Comparison of ENCODE assay signal across 8 cellular contexts in the genomic region with DNA sequence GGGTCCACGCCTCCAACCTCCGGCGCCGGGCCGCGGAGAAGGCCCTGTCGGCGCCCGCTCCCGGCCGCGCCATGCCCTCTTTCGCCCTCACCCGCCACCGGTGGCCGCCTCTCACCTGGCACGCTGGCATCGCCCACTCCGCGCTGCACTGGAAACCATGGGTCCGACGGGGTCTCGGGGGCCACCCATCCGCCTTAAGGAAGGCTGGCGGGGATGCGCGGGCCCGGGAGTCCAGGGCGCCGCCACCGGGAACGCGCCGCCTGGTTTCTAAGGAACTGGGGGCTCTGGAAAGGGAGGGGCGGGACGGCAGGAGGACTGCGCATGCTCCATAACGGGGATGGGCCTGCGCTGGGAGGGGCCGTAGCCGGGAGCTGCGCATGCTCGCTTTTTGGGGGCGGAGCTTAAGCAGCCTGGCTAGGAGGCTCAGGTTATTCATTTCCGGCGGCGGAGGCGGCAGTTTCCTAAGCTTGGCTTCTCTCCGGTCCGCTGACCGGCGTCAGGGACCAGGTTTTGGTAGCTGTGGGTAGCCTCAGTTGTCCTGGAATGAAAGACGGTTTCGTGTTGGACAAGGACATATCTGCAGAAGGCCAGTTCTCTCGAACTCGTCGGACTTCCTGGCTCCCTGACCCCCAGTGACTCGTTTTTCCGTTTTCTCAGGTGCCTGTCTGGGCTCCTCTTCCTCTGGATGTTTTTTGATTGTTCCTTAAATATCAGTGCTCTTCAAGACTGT. TPM values are rescaled to one million over a fixed set of nuclear protein-coding genes. Genes with fewer than 3 reads are reported as not detected.
DNase-seq lines count a peak whose midpoint lies in the region; ATAC-seq and TF ChIP-seq lines count a peak whose summit lies in the region.

A gene with protein sequence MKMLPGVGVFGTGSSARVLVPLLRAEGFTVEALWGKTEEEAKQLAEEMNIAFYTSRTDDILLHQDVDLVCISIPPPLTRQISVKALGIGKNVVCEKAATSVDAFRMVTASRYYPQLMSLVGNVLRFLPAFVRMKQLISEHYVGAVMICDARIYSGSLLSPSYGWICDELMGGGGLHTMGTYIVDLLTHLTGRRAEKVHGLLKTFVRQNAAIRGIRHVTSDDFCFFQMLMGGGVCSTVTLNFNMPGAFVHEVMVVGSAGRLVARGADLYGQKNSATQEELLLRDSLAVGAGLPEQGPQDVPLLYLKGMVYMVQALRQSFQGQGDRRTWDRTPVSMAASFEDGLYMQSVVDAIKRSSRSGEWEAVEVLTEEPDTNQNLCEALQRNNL (minus strand): TSS at position 269 of the 730 bp plus-strand sequence. CDS start 33,601 bp downstream, outside the sequence.

- peaks cover 6% of the 10 kb centered on the region for H3K36me3 Mint-ChIP-seq in T-cell

- 0 to 1% (median 0%) methylated on average over 12 to 59 of the region's 59 CpGs for WGBS in adrenal gland, 4 donors
- 0 to 1% methylated on average over 59 of the region's 59 CpGs for WGBS in heart right ventricle, 2 donors

- H3K27ac Mint-ChIP-seq in T-cell, result peak within 1 kb of the TSS; percentile 99 to 100

- POLR2A ChIA-PET in T-cell (lab: Charles Lee), result interaction anchor here (0.5 to 1.0 kb wide), 3 partner anchors 87 to 287 kb away, joined by 3 to 7 read pairs (median 4); partner anchors contain the start of genes RANBP10 (in 1 of the 2) and TSNAXIP1 (in 1 of the 2)

- H3K4me1 ChIP-seq in adrenal gland (replicated peaks in 1 of 2), result peaks cover 16 to 21% of the 10 kb centered on the region in 2 donors
- peaks cover 0 to 34% (median 24%) of the 10 kb centered on the region in 9 donors for H3K4me1 ChIP-seq in heart right ventricle
- H3K4me1 ChIP-seq in upper lobe of right lung, result peaks cover 13% of the 10 kb centered on the region

- no peaks in the 10 kb centered on the region for H3K9me3 ChIP-seq in adrenal gland (replicated peaks in 1 of 3)
- H3K9me3 ChIP-seq in heart right ventricle, result no peaks in the 10 kb centered on the region
- no peaks in the 10 kb centered on the region for H3K9me3 ChIP-seq in upper lobe of right lung

- H3K4me1 Mint-ChIP-seq in T-cell, result peaks cover 34 to 49% (median 35%) of the 10 kb centered on the region in 3 donors

- intact Hi-C loops in adrenal gland (cut with DNase I) (no loop called here), heart right ventricle (cut with DNase I) (loop anchor here in 4 of 10 donors (1.0 to 5.0 kb wide), 6 partner anchors 37 to 88 kb away; partner anchors contain the start of genes RANBP10 (in 2 of the 4) and TSNAXIP1 (in 2 of the 4)), posterior vena cava (cut with DNase I) (no loop called here), upper lobe of right lung (cut with DNase I) (no loop called here)

- H3K9me3 Mint-ChIP-seq in T-cell, result no peaks in the 10 kb centered on the region

- CTCF ChIA-PET in T-cell (lab: Charles Lee), result interaction anchor here (0.5 to 2.0 kb wide), 9 partner anchors 46 to 525 kb away, joined by 3 to 10 read pairs (median 4); partner anchors contain the start of genes PARD6A (in 1 of the 2), RANBP10 (in 1 of the 2) and TSNAXIP1 (in 1 of the 2)

- peak within 1 kb of the TSS; percentile 95 to 99 (median 96) for H3K4me3 Mint-ChIP-seq in T-cell

- no peak for TF ChIP-seq CTCF in GM12875 (IDR thresholded peaks at IDR 0.05; ENCODE audit: borderline replicate concordance, insufficient read depth, low read depth, low read length)
- TF ChIP-seq CTCF in adrenal gland (IDR thresholded peaks at IDR 0.05), result peak in 1 of 6 experiments; percentile 10
- peak in 1 of 9 donors; percentile 14 for TF ChIP-seq CTCF in heart right ventricle (IDR thresholded peaks at IDR 0.05)
- no peak for TF ChIP-seq CTCF in upper lobe of right lung (IDR thresholded peaks at IDR 0.05)

- ATAC-seq in HG02798 (IDR thresholded peaks at IDR 0.05; ENCODE audit: poor library complexity, unreplicated experiment), result peak; percentile 94
- ATAC-seq in T-cell (replicated peaks in 1 of 4), result peak; percentile 92 to 93 (median 92)
- peak; percentile 99 to 100 (median 99) for ATAC-seq in heart right ventricle
- ATAC-seq in upper lobe of right lung, result peak; percentile 99

- peak; percentile 79 to 92 for TF ChIP-seq POLR2A in adrenal gland (IDR thresholded peaks at IDR 0.05)

- H3K36me3 ChIP-seq in adrenal gland (replicated peaks in 1 of 2), result peaks cover 0 to 6% of the 10 kb centered on the region in 2 donors
- peaks cover 0 to 18% (median 4%) of the 10 kb centered on the region in 9 donors for H3K36me3 ChIP-seq in heart right ventricle
- H3K36me3 ChIP-seq in upper lobe of right lung, result no peaks in the 10 kb centered on the region

- H3K27ac ChIP-seq in adrenal gland (peak within 1 kb of the TSS; percentile 76 to 91 (median 90)), heart right ventricle (peak within 1 kb of the TSS; percentile 76 to 97 (median 92)), upper lobe of right lung (peak within 1 kb of the TSS; percentile 89)

- H3K4me3 ChIP-seq in GM12875 (ENCODE audit: low read depth, low read length) (peak within 1 kb of the TSS; percentile 74), adrenal gland (peak within 1 kb of the TSS; percentile 79 to 94 (median 85)), heart right ventricle (peak within 1 kb of the TSS; percentile 81 to 100 (median 93)), upper lobe of right lung (peak within 1 kb of the TSS; percentile 95)

- H3K27me3 ChIP-seq in adrenal gland (no peaks in the 10 kb centered on the region), heart right ventricle (no peaks in the 10 kb centered on the region), upper lobe of right lung (no peaks in the 10 kb centered on the region)

- DNase-seq in NCI-H1436 treated with DMSO at 0.1 percent for 48 hours (lab: John Stamatoyannopoulos, UW), result peak; percentile 75
- DNase-seq in T-cell, result peak; percentile 86 to 99 (median 96)
- peak; percentile 95 to 98 (median 97) for DNase-seq in adrenal gland
- peak; percentile 98 to 99 for DNase-seq in heart right ventricle
- peak; percentile 99 for DNase-seq in posterior vena cava (ENCODE audit: low spot score)
- DNase-seq in upper lobe of right lung, result peak; percentile 98

- no peaks in the 10 kb centered on the region for H3K27me3 Mint-ChIP-seq in T-cell

RNA-seq across cellular contexts. Expression of the gene that starts here (rescaled TPM):
- total RNA-seq in T-cell (10 to 100 TPM in 4 of 5 donors, 1 to 10 TPM in 1; 8.5 to 23.2 (median 16.7) TPM), adrenal gland (10 to 100 TPM; 14.2 to 43.5 (median 18.8) TPM), heart right ventricle (10 to 100 TPM in 2 of 10 donors, 1 to 10 TPM in 8; 6.0 to 10.7 (median 8.2) TPM), posterior vena cava (10 to 100 TPM; 14.2 to 14.5 TPM), upper lobe of right lung (18.2 TPM)
- polyA plus RNA-seq in adrenal gland (10 to 100 TPM; 16.0 to 16.7 (median 16.7) TPM), heart right ventricle (10 to 100 TPM in 1 of 2 donors, 1 to 10 TPM in 1; 8.2 to 10.9 TPM)

Comparison
In these comparisons a context has a peak if more than half of its experiments do, and no peak if none do; other contexts are left out.
1. Peak in every context shown above with its lines: DNase-seq, ATAC-seq, H3K4me3 ChIP-seq and H3K27ac ChIP-seq.